9 cellular contexts compared by ENCODE assay signal in genomic region chr13:23433171-23434153, GRCh38. TPM values are rescaled to one million over a fixed set of nuclear protein-coding genes. Genes with fewer than 3 reads are reported as not detected.
DNase-seq lines count a peak whose midpoint lies in the region; ATAC-seq, FAIRE-seq and TF ChIP-seq lines count a peak whose summit lies in the region.
"Had no signal": no experiment of that assay in that cellular context is flagged by ENCODE, and none has a peak within 500 bp of the region (broad histone marks: within the 10 kb centered on the region; RNA-seq: fewer than 3 reads in every experiment).

SACS (minus strand) TSS chr13:23433702; CDS start chr13:23411239, 22,463 bp downstream.

- H3K23ac ChIP-seq in mesenchymal stem cell (ENCODE audit: low read length in 2 of 2), result no peak within 1 kb of the TSS

- H3K9me1 ChIP-seq in endothelial cell of umbilical vein (replicated peaks; ENCODE audit: control insufficient read depth, extremely low read depth, insufficient read depth, low read length), result no peaks in the 10 kb centered on the region

- H3K27ac ChIP-seq in Peyer's patch (no peak within 1 kb of the TSS), endothelial cell of umbilical vein (ENCODE audit: insufficient read depth, low read depth, low read length) (peak within 1 kb of the TSS; percentile 21), mesenchymal stem cell (ENCODE audit: low read length, poor library complexity, severe bottlenecking) (peak within 1 kb of the TSS; percentile 49), tibial artery (peak within 1 kb of the TSS; percentile 82 to 88)

- peaks cover 2% of the 10 kb centered on the region for H3K36me3 Mint-ChIP-seq in activated CD4-positive, alpha-beta T cell treated with anti-CD3 and anti-CD28 coated beads, Interleukin-2, amount 10 ng/mL, durations not matched to agents 24 days and 14 days (ENCODE audit: low read depth)
- H3K36me3 Mint-ChIP-seq: activated naive CD8-positive, alpha-beta T cell had no signal

- H4K91ac ChIP-seq in mesenchymal stem cell (ENCODE audit: low read length), result no peak within 1 kb of the TSS

- H3K27me3 ChIP-seq in Peyer's patch (no peaks in the 10 kb centered on the region), endothelial cell of umbilical vein (ENCODE audit: control insufficient read depth in 2 of 2, insufficient read depth in 2 of 2, low read length in 2 of 2) (no peaks in the 10 kb centered on the region), mesenchymal stem cell (ENCODE audit: control insufficient read depth in 1 of 2, insufficient read depth in 1 of 2, low read length in 2 of 2) (no peaks in the 10 kb centered on the region), tibial artery (no peaks in the 10 kb centered on the region)

- H3K4me1 ChIP-seq in Peyer's patch, result no peaks in the 10 kb centered on the region
- peaks cover 14% of the 10 kb centered on the region for H3K4me1 ChIP-seq in endothelial cell of umbilical vein (ENCODE audit: control insufficient read depth, extremely low read depth, insufficient read depth, low read length)
- no peaks in the 10 kb centered on the region for H3K4me1 ChIP-seq in mesenchymal stem cell (ENCODE audit: control insufficient read depth, insufficient read depth, low read depth, low read length)
- peaks cover 0 to 32% (median 10%) of the 10 kb centered on the region in 4 donors for H3K4me1 ChIP-seq in tibial artery

- H4K8ac ChIP-seq in mesenchymal stem cell (ENCODE audit: low read length), result peak within 1 kb of the TSS; percentile 5

- peaks cover 4% of the 10 kb centered on the region for H3K4me1 Mint-ChIP-seq in activated CD4-positive, alpha-beta T cell treated with anti-CD3 and anti-CD28 coated beads, Interleukin-2, amount 10 ng/mL, durations not matched to agents 24 days and 14 days

- peak within 1 kb of the TSS in 1 of 2 experiments; percentile 46 for H3K18ac ChIP-seq in mesenchymal stem cell (ENCODE audit: low read depth in 1 of 2, low read length in 2 of 2)

- H3K4me2 ChIP-seq in endothelial cell of umbilical vein (ENCODE audit: insufficient read depth, low read length), result peak within 1 kb of the TSS; percentile 66
- peak within 1 kb of the TSS; percentile 78 for H3K4me2 ChIP-seq in mesenchymal stem cell (ENCODE audit: low read length, poor library complexity, severe bottlenecking)

- H3K9me3 Mint-ChIP-seq in activated CD4-positive, alpha-beta T cell treated with anti-CD3 and anti-CD28 coated beads, Interleukin-2, amount 10 ng/mL, durations not matched to agents 24 days and 14 days, result no peaks in the 10 kb centered on the region

- peak within 1 kb of the TSS; percentile 61 for H3K9ac ChIP-seq in endothelial cell of umbilical vein (replicated peaks; ENCODE audit: extremely low read depth, insufficient read depth, low read length)
- H3K9ac ChIP-seq in mesenchymal stem cell (ENCODE audit: low read length), result peak within 1 kb of the TSS; percentile 83

- WGBS in mesenchymal stem cell, result 6% methylated on average over 19 of the region's 26 CpGs

- H3K9me3 ChIP-seq in Peyer's patch (no peaks in the 10 kb centered on the region), endothelial cell of umbilical vein (replicated peaks; ENCODE audit: control insufficient read depth, insufficient read depth, low read length) (no peaks in the 10 kb centered on the region), mesenchymal stem cell (ENCODE audit: control insufficient read depth, low read length) (no peaks in the 10 kb centered on the region), tibial artery (no peaks in the 10 kb centered on the region)

- H2BK120ac ChIP-seq in mesenchymal stem cell (ENCODE audit: low read depth, low read length), result peak within 1 kb of the TSS; percentile 42

- H4K20me1 ChIP-seq in endothelial cell of umbilical vein (replicated peaks; ENCODE audit: control insufficient read depth, extremely low read depth, insufficient read depth, low read length), result no peaks in the 10 kb centered on the region

- no peak within 1 kb of the TSS for H2BK12ac ChIP-seq in mesenchymal stem cell (ENCODE audit: low read length in 2 of 2)

- no peak for ATAC-seq in GM18870 (IDR thresholded peaks at IDR 0.05; ENCODE audit: unreplicated experiment)
- ATAC-seq in GM18505 (IDR thresholded peaks at IDR 0.05; ENCODE audit: unreplicated experiment), result no peak

- no peak within 1 kb of the TSS for H3K4me3 Mint-ChIP-seq in activated CD4-positive, alpha-beta T cell treated with anti-CD3 and anti-CD28 coated beads, Interleukin-2, amount 10 ng/mL, durations not matched to agents 24 days and 14 days
- H3K4me3 Mint-ChIP-seq: activated naive CD8-positive, alpha-beta T cell had no signal

- no peak within 1 kb of the TSS for H2AK5ac ChIP-seq in mesenchymal stem cell (ENCODE audit: low read length, severe bottlenecking)

- H3K4ac ChIP-seq in mesenchymal stem cell (ENCODE audit: low read depth in 1 of 2, low read length in 2 of 2), result no peak within 1 kb of the TSS

- peak within 1 kb of the TSS; percentile 2 for H2BK15ac ChIP-seq in mesenchymal stem cell (ENCODE audit: low read depth, poor library complexity, severe bottlenecking)

- H3K36me3 ChIP-seq in Peyer's patch, result no peaks in the 10 kb centered on the region
- no peaks in the 10 kb centered on the region for H3K36me3 ChIP-seq in endothelial cell of umbilical vein (ENCODE audit: control insufficient read depth in 2 of 2, extremely low read depth in 1 of 2, insufficient read depth in 2 of 2, low read length in 2 of 2)
- H3K36me3 ChIP-seq in mesenchymal stem cell (ENCODE audit: control insufficient read depth in 1 of 2, insufficient read depth in 2 of 2, low read depth in 1 of 2, low read length in 2 of 2), result no peaks in the 10 kb centered on the region
- H3K36me3 ChIP-seq in tibial artery, result no peaks in the 10 kb centered on the region

- POLR2A ChIA-PET in endothelial cell of umbilical vein (lab: Charles Lee), result interaction anchor here (0.7 kb wide), 1 partner anchor 65 kb away, joined by 3 read pairs; no protein-coding TSS in a partner anchor

- dilution Hi-C loops in endothelial cell of umbilical vein (cut with MboI; ENCODE audit: extremely low pct_ligation_motif_present, low sequenced_read_pairs), result no loop called here

- DNase-seq in activated CD4-positive, alpha-beta T cell treated with anti-CD3 and anti-CD28 coated beads, Interleukin-2, amount 10 ng/mL, durations not matched to agents 24 days and 14 days, result peak; percentile 46
- DNase-seq in activated CD4-positive, alpha-beta T cell treated with anti-CD3 and anti-CD28 coated beads, Interleukin-2, amount 50 U/mL, for 48 hours, result no peak
- DNase-seq in Peyer's patch (no peak), endothelial cell of umbilical vein (ENCODE audit: low read depth, low spot score) (peak; percentile 61), mesenchymal stem cell (peak; percentile 49), tibial artery (no peak)

- H3K4me3 ChIP-seq in Peyer's patch (peak within 1 kb of the TSS; percentile 16 to 47 (median 28)), endothelial cell of umbilical vein (replicated peaks in 1 of 3; ENCODE audit: insufficient read depth in 1 of 3, low read depth in 1 of 3, low read length in 3 of 3) (peak within 1 kb of the TSS; percentile 42 to 82 (median 48)), mesenchymal stem cell (ENCODE audit: insufficient read depth in 1 of 2, low read depth in 1 of 2, low read length in 2 of 2) (peak within 1 kb of the TSS; percentile 80 to 82), tibial artery (peak within 1 kb of the TSS; percentile 62 to 71)

- no peak within 1 kb of the TSS for H3K27ac Mint-ChIP-seq in activated CD4-positive, alpha-beta T cell treated with anti-CD3 and anti-CD28 coated beads, Interleukin-2, amount 10 ng/mL, durations not matched to agents 24 days and 14 days
- H3K27ac Mint-ChIP-seq: activated naive CD8-positive, alpha-beta T cell had no signal

- H2AFZ ChIP-seq in endothelial cell of umbilical vein (ENCODE audit: low read depth, low read length) (peak within 1 kb of the TSS; percentile 87), mesenchymal stem cell (ENCODE audit: low read depth, low read length) (peak within 1 kb of the TSS; percentile 92)

- H3K27me3 Mint-ChIP-seq in activated CD4-positive, alpha-beta T cell treated with anti-CD3 and anti-CD28 coated beads, Interleukin-2, amount 10 ng/mL, durations not matched to agents 24 days and 14 days, result peaks cover 39% of the 10 kb centered on the region

- intact Hi-C loops in activated CD4-positive, alpha-beta T cell treated with anti-CD3 and anti-CD28 coated beads, Interleukin-2, amount 10 ng/mL, durations not matched to agents 24 days and 14 days (cut with micrococcal nuclease), result no loop called here
- intact Hi-C loops in endothelial cell of umbilical vein (cut with micrococcal nuclease) (no loop called here), tibial artery (cut with DNase I; ENCODE audit: low total_unique reads) (loop anchor here (5.0 kb wide), 1 partner anchor 56 kb away; no protein-coding TSS in a partner anchor)

- CTCF ChIA-PET in endothelial cell of umbilical vein (lab: Charles Lee), result no interaction called here

- no peaks in the 10 kb centered on the region for H3K79me2 ChIP-seq in endothelial cell of umbilical vein (ENCODE audit: control insufficient read depth, insufficient read depth, low read length)

- H3K79me1 ChIP-seq in mesenchymal stem cell (replicated peaks; ENCODE audit: low read length, poor library complexity, severe bottlenecking), result peaks cover 15% of the 10 kb centered on the region

- TF ChIP-seq CTCF in Peyer's patch (IDR thresholded peaks at IDR 0.05), result no peak
- TF ChIP-seq CTCF in endothelial cell of umbilical vein (IDR thresholded peaks at IDR 0.05; ENCODE audit: extremely low read depth in 1 of 2, insufficient read depth in 1 of 2, low read depth in 1 of 2, low read length in 2 of 2), result no peak
- TF ChIP-seq CTCF in tibial artery (IDR thresholded peaks at IDR 0.05), result no peak

- TF ChIP-seq POLR2A in Peyer's patch (IDR thresholded peaks at IDR 0.05), result no peak
- peak; percentile 30 for TF ChIP-seq POLR2A in endothelial cell of umbilical vein (IDR thresholded peaks at IDR 0.05; ENCODE audit: low read depth, low read length)
- no peak for TF ChIP-seq POLR2A in GM18505 (IDR thresholded peaks at IDR 0.05; ENCODE audit: borderline replicate concordance, extremely low read depth, insufficient read depth, insufficient read length)

- BruUV-seq in endothelial cell of umbilical vein (replicated peaks; lab: Mats Ljungman, UMichigan), result TSS peak; percentile 41

- no peak within 1 kb of the TSS for H2BK5ac ChIP-seq in mesenchymal stem cell (ENCODE audit: low read depth, low read length, poor library complexity, severe bottlenecking)

- peak; percentile 64 for FAIRE-seq in endothelial cell of umbilical vein (lab: Jason Lieb, UNC)

- H3K14ac ChIP-seq in mesenchymal stem cell (ENCODE audit: low read length in 2 of 2), result peak within 1 kb of the TSS in 1 of 2 experiments; percentile 53

RNA-seq across cellular contexts. Expression of gene SACS, which starts in this region (rescaled TPM):
- 33.3 and 36.0 TPM in 2 replicates for total RNA-seq in activated CD4-positive, alpha-beta T cell treated with anti-CD3 and anti-CD28 coated beads, Interleukin-2, amount 10 ng/mL, durations not matched to agents 24 days and 14 days
- total RNA-seq in Peyer's patch (10 to 100 TPM in 1 of 4 donors, 1 to 10 TPM in 3; 5.4 to 49.5 (median 5.9) TPM), endothelial cell of umbilical vein (72.7 and 73.1 TPM in 2 replicates)
- polyA plus RNA-seq in endothelial cell of umbilical vein, result 13.6 and 14.8 TPM in 2 replicates
- 18.2 and 21.6 TPM in 2 replicates for polyA plus RNA-seq in endothelial cell of umbilical vein (2011; cell fraction: cytosol; rRNA removed)
- polyA plus RNA-seq in endothelial cell of umbilical vein (2011; cell fraction: nucleus; rRNA removed), result 36.1 and 46.5 TPM in 2 replicates
- polyA plus RNA-seq in endothelial cell of umbilical vein (2012), result 47.5 and 62.9 TPM in 2 replicates
- 219 and 229 TPM in 2 replicates for polyA minus RNA-seq in endothelial cell of umbilical vein
- 17.1 TPM for polyA minus RNA-seq in endothelial cell of umbilical vein (2011; cell fraction: cytosol; rRNA and poly(A)+ RNA removed)
- 164 and 168 TPM in 2 replicates for polyA minus RNA-seq in endothelial cell of umbilical vein (2011; cell fraction: nucleus; rRNA and poly(A)+ RNA removed)
- 7.1 TPM for polyA plus RNA-seq in mesenchymal stem cell (2013, experiment 1 of 2)
- 6.5 TPM for polyA plus RNA-seq in mesenchymal stem cell (2013, experiment 2 of 2)

Comparison
In these comparisons a context has a peak if more than half of its experiments do, and no peak if none do; other contexts are left out.
1. DNase-seq: peak in activated CD4-positive, alpha-beta T cell treated with anti-CD3 and anti-CD28 coated beads, Interleukin-2, amount 10 ng/mL, durations not matched to agents 24 days and 14 days (single experiment), endothelial cell of umbilical vein (single experiment) and mesenchymal stem cell (single experiment); none in activated CD4-positive, alpha-beta T cell treated with anti-CD3 and anti-CD28 coated beads, Interleukin-2, amount 50 U/mL, for 48 hours (0 of 2), Peyer's patch (0 of 3) and tibial artery (0 of 2).
2. H3K27ac ChIP-seq: peak in endothelial cell of umbilical vein (single experiment), mesenchymal stem cell (single experiment) and tibial artery (2 of 2); none in Peyer's patch (0 of 4).
3. H3K4me3 ChIP-seq: peak in every context shown above with its lines; median percentile 81 in mesenchymal stem cell; 66 in tibial artery; 48 in endothelial cell of umbilical vein; 28 in Peyer's patch.